8 cellular contexts compared by ENCODE assay signal in genomic region chr7:106056513-106057203, GRCh38. TPM values are rescaled to one million over a fixed set of nuclear protein-coding genes. Genes with fewer than 3 reads are reported as not detected.
DNase-seq lines count a peak whose midpoint lies in the region; ATAC-seq and TF ChIP-seq lines count a peak whose summit lies in the region.

No MANE protein-coding gene starts in this region.

- peaks cover 2% of the 10 kb centered on the region for H3K36me3 Mint-ChIP-seq in central memory CD8-positive, alpha-beta T cell (ENCODE audit: insufficient read depth)

- no peaks in the 10 kb centered on the region for H3K9me3 Mint-ChIP-seq in central memory CD8-positive, alpha-beta T cell

- peak; percentile 92 for TF ChIP-seq CTCF in AG04449 (IDR thresholded peaks at IDR 0.05; ENCODE audit: insufficient read depth, low read length, missing control alignments)
- peak; percentile 84 to 88 for TF ChIP-seq CTCF in left lung (IDR thresholded peaks at IDR 0.05)

- H3K4me3 Mint-ChIP-seq in central memory CD8-positive, alpha-beta T cell, result no peak overlapping the region

- intact Hi-C loops in left lung (cut with DNase I), result loop anchor here (5.0 to 10.0 kb wide), 2 partner anchors 96 to 98 kb away; no protein-coding TSS in a partner anchor

- peaks cover 6% of the 10 kb centered on the region for H3K4me1 Mint-ChIP-seq in central memory CD8-positive, alpha-beta T cell

- no peaks in the 10 kb centered on the region for H3K36me3 ChIP-seq in left lung

- H3K27ac ChIP-seq in left lung, result no peak overlapping the region

- POLR2A ChIA-PET in AG04449 (lab: Yijun Ruan, JAX), result no interaction called here

- H3K27me3 ChIP-seq in left lung, result no peaks in the 10 kb centered on the region

- ATAC-seq in GM18520 (IDR thresholded peaks at IDR 0.05; ENCODE audit: unreplicated experiment), result peak; percentile 33
- peak; percentile 47 for ATAC-seq in HG03097 (IDR thresholded peaks at IDR 0.05; ENCODE audit: low FRiP score, unreplicated experiment)
- ATAC-seq in activated CD4-positive, CD25-positive, alpha-beta regulatory T cell treated with anti-CD3 and anti-CD28 coated beads, Interleukin-2, amount 50 U/mL, for 24 hours, result peak; percentile 88 to 93
- ATAC-seq in central memory CD8-positive, alpha-beta T cell (replicated peaks; ENCODE audit: extremely low read depth, poor library complexity, severe bottlenecking), result peak; percentile 77
- peak; percentile 95 for ATAC-seq in left lung

- H3K9me3 ChIP-seq in left lung, result no peaks in the 10 kb centered on the region

- no peak for DNase-seq in AG04449 (ENCODE audit: low read depth, low spot score)
- peak; percentile 60 for DNase-seq in NCI-H2227 treated with DMSO at 0.1 percent for 48 hours (lab: John Stamatoyannopoulos, UW)
- peak; percentile 57 for DNase-seq in central memory CD8-positive, alpha-beta T cell (ENCODE audit: low spot score in 2 of 2)
- DNase-seq in left lung, result peak in 1 of 2 donors; percentile 62
- peak; percentile 10 to 40 (median 38) for DNase-seq in stimulated activated CD4-positive, alpha-beta T cell treated with anti-CD3 and anti-CD28 coated beads, TNF-alpha, amount 100 ng/mL, for 1 hour (ENCODE audit: low read depth in 3 of 3, low spot score in 1 of 3)

- H3K27ac Mint-ChIP-seq in central memory CD8-positive, alpha-beta T cell (ENCODE audit: low read depth), result no peak overlapping the region

- peaks cover 0 to 4% of the 10 kb centered on the region in 2 donors for H3K4me1 ChIP-seq in left lung

- CTCF ChIA-PET in AG04449 (lab: Yijun Ruan, JAX), result interaction anchor here (0.6 to 10.4 kb wide), 23 partner anchors 9 to 407 kb away, joined by 3 to 400 read pairs (median 4); partner anchors contain the start of gene SYPL1

- no peak overlapping the region for H3K4me3 ChIP-seq in AG04449 (ENCODE audit: low read depth, low read length)
- H3K4me3 ChIP-seq in left lung, result no peak overlapping the region

- no peaks in the 10 kb centered on the region for H3K27me3 Mint-ChIP-seq in central memory CD8-positive, alpha-beta T cell

RNA-seq across cellular contexts. Expression of gene SYPL1, which starts 55.5 kb away (rescaled TPM):
- total RNA-seq in left lung, result 10 to 100 TPM; 81.9 to 93.1 TPM

Comparison
In these comparisons a context has a peak if more than half of its experiments do, and no peak if none do; other contexts are left out.
1. ATAC-seq: peak in every context shown above with its lines; median percentile 95 in left lung; 90 in activated CD4-positive, CD25-positive, alpha-beta regulatory T cell treated with anti-CD3 and anti-CD28 coated beads, Interleukin-2, amount 50 U/mL, for 24 hours; 77 in central memory CD8-positive, alpha-beta T cell; 47 in HG03097; 33 in GM18520.